ENCODE assay signal across 1 cellular context in genomic region chr20:63290677-63291472, GRCh38.
TF ChIP-seq lines count a peak whose summit lies in the region.

No MANE protein-coding gene starts in this region.

TF ChIP-seq in neural cell, 6 proteins besides CTCF, POLR2A, EP300 and RAD21 (continued from another document):
- TF ChIP-seq REST (IDR thresholded peaks at IDR 0.05; ENCODE audit: borderline replicate concordance), result no peak
